ENCODE assay signal across 17 cellular contexts in genomic region chr5:140360101-140360500, GRCh38. TPM values are rescaled to one million over a fixed set of nuclear protein-coding genes. Genes with fewer than 3 reads are reported as not detected.
DNase-seq lines count a peak whose midpoint lies in the region; ATAC-seq and TF ChIP-seq lines count a peak whose summit lies in the region.
"Had no signal": no experiment of that assay in that cellular context is flagged by ENCODE, and none has a peak within 500 bp of the region (broad histone marks: within the 10 kb centered on the region; RNA-seq: fewer than 3 reads in every experiment).

SLC4A9 (plus strand) TSS chr5:140360194; CDS start chr5:140360237, 43 bp downstream.

- RAD21 ChIA-PET in HCT116 (lab: Charles Lee; ENCODE audit: low non-redundant PET in 1 of 2, low total read pairs in 2 of 2, uncharacterized antibody in 2 of 2, unreplicated experiment in 2 of 2), result interaction anchor here in 1 of 2 experiments (0.6 kb wide), 1 partner anchor 352 kb away, joined by 3 read pairs; no protein-coding TSS in a partner anchor

- H3K4me3 ChIP-seq in HCT116 (replicated peaks in 1 of 2; ENCODE audit: low read depth in 1 of 2, low read length in 2 of 2), result no peak within 1 kb of the TSS
- no peak within 1 kb of the TSS for H3K4me3 ChIP-seq in HEK293 (ENCODE audit: low read depth, low read length)
- H3K4me3 ChIP-seq: HAP-1 had no signal

- H3K27ac Mint-ChIP-seq in progenitor cell of endocrine pancreas, result peak within 1 kb of the TSS; percentile 45
- H3K27ac Mint-ChIP-seq: CD8-positive, alpha-beta memory T cell; HFFc6 had no signal

- TF ChIP-seq RAD21 in HCT116 (IDR thresholded peaks at IDR 0.05; ENCODE audit: low read depth), result no peak

- no peaks in the 10 kb centered on the region for H4K20me1 ChIP-seq in HCT116 (ENCODE audit: insufficient read depth)

- POLR2A ChIA-PET in HCT116 (lab: Charles Lee) (no interaction called here), HEK293 (lab: Yijun Ruan, JAX) (interaction anchor here (0.9 kb wide), 1 partner anchor 14 kb away, joined by 3 read pairs; the partner anchor contains the start of gene HBEGF)

- H3K27ac ChIP-seq in HCT116 (ENCODE audit: low read depth, low read length), result no peak within 1 kb of the TSS
- H3K27ac ChIP-seq in HEK293 (ENCODE audit: extremely low read depth, low read depth, low read length), result no peak within 1 kb of the TSS

- H3K4me1 ChIP-seq in HCT116 (ENCODE audit: control insufficient read depth in 1 of 2, insufficient read depth in 2 of 2, low read length in 2 of 2) (peaks cover 3 to 33% of the 10 kb centered on the region in 2 experiments; a peak in 3 of 4 replicates), HEK293 (ENCODE audit: control insufficient read depth, insufficient read depth, low read length) (no peaks in the 10 kb centered on the region)
- H3K4me1 ChIP-seq: BE2C, HAP-1 had no signal

- H3K4me2 ChIP-seq in HCT116 (ENCODE audit: low read length), result no peak within 1 kb of the TSS

- no peaks in the 10 kb centered on the region for H3K79me2 ChIP-seq in HCT116 (ENCODE audit: insufficient read depth, low read length)

- BruUV-seq in HCT116 (replicated peaks; lab: Mats Ljungman, UMichigan), result no TSS peak

- ATAC-seq in HCT116 (no peak), HG03175 (IDR thresholded peaks at IDR 0.05; ENCODE audit: unreplicated experiment) (no peak), HG03139 (IDR thresholded peaks at IDR 0.05; ENCODE audit: unreplicated experiment) (no peak)

- H3K9me3 ChIP-seq in HCT116 (ENCODE audit: control insufficient read depth in 1 of 2, insufficient read depth in 1 of 2, low read depth in 1 of 2, low read length in 2 of 2), result no peaks in the 10 kb centered on the region
- no peaks in the 10 kb centered on the region for H3K9me3 ChIP-seq in HEK293 (ENCODE audit: control insufficient read depth, insufficient read depth, low read depth, low read length)
- H3K9me3 ChIP-seq: BE2C, HAP-1 had no signal

- H3K4me1 Mint-ChIP-seq in progenitor cell of endocrine pancreas (ENCODE audit: low read depth), result peaks cover 7% of the 10 kb centered on the region

- H2AFZ ChIP-seq in HCT116 (ENCODE audit: low read depth, low read length, poor library complexity, severe bottlenecking), result peak within 1 kb of the TSS; percentile 88

- H3K9ac ChIP-seq in HCT116 (ENCODE audit: low read length), result no peak within 1 kb of the TSS

- CTCF ChIA-PET in HCT116 (lab: Charles Lee) (interaction anchor here (1.0 to 3.5 kb wide), 5 partner anchors 8 to 360 kb away, joined by 5 to 186 read pairs (median 8); partner anchors contain the start of gene HBEGF), HEK293 (lab: Yijun Ruan, JAX) (interaction anchor here (0.6 to 4.7 kb wide), 7 partner anchors 12 to 294 kb away, joined by 3 to 88 read pairs (median 4); partner anchors contain the start of gene HBEGF)

- DNase-seq in HCT116 (ENCODE audit: low read depth, low spot score) (no peak), mesenteric fat pad (ENCODE audit: low spot score) (peak; percentile 87), progenitor cell of endocrine pancreas (ENCODE audit: low spot score, unreplicated experiment) (no peak)
- DNase-seq: ACHN; BE2C; C1 segment of cervical spinal cord; CD4-positive, CD25-positive, alpha-beta regulatory T cell; CD8-positive, alpha-beta memory T cell; COR-L47; DMS 273 treated with DMSO at 0.1 percent for 48 hours; DMS53; DND-41; HFFc6 had no signal

- H3K4me3 Mint-ChIP-seq in progenitor cell of endocrine pancreas (ENCODE audit: low read depth), result no peak within 1 kb of the TSS
- H3K4me3 Mint-ChIP-seq: CD8-positive, alpha-beta memory T cell; HFFc6 had no signal

- no peaks in the 10 kb centered on the region for H3K36me3 ChIP-seq in HCT116 (ENCODE audit: control insufficient read depth in 1 of 2, insufficient read depth in 2 of 2, low read length in 2 of 2)
- no peaks in the 10 kb centered on the region for H3K36me3 ChIP-seq in HEK293 (ENCODE audit: control insufficient read depth in 2 of 2, insufficient read depth in 1 of 2, low read length in 2 of 2)
- H3K36me3 ChIP-seq: BE2C, HAP-1 had no signal

- no peaks in the 10 kb centered on the region for H3K9me3 Mint-ChIP-seq in progenitor cell of endocrine pancreas (ENCODE audit: low read depth)
- H3K9me3 Mint-ChIP-seq: CD4-positive, CD25-positive, alpha-beta regulatory T cell; CD8-positive, alpha-beta memory T cell; HFFc6 had no signal

- TF ChIP-seq CTCF in HCT116 (IDR thresholded peaks at IDR 0.05 in 2 of 3, conservative IDR thresholded peaks at IDR 0.05 in 1 of 3; ENCODE audit: borderline replicate concordance in 1 of 3, insufficient read depth in 1 of 3, low read depth in 2 of 3, low read length in 2 of 3) (no peak), HEK293 (tag by site-specific recombination; IDR thresholded peaks at IDR 0.05) (no peak), progenitor cell of endocrine pancreas (IDR thresholded peaks at IDR 0.05; ENCODE audit: unreplicated experiment) (no peak)

- no peaks in the 10 kb centered on the region for H3K9me2 ChIP-seq in HCT116 (ENCODE audit: insufficient read depth)

- no peaks in the 10 kb centered on the region for H3K36me3 Mint-ChIP-seq in progenitor cell of endocrine pancreas (ENCODE audit: insufficient read depth)
- H3K36me3 Mint-ChIP-seq: CD4-positive, CD25-positive, alpha-beta regulatory T cell; CD8-positive, alpha-beta memory T cell had no signal

- no peaks in the 10 kb centered on the region for H3K27me3 ChIP-seq in HCT116 (ENCODE audit: insufficient read depth, low read length)
- H3K27me3 ChIP-seq: BE2C had no signal

- TF ChIP-seq POLR2A in HCT116 (IDR thresholded peaks at IDR 0.05; ENCODE audit: borderline replicate concordance, extremely low read depth, insufficient read depth, insufficient read length), result no peak

- peaks cover 6% of the 10 kb centered on the region for H3K27me3 Mint-ChIP-seq in progenitor cell of endocrine pancreas

- intact Hi-C loops in HCT116 (cut with micrococcal nuclease), result no loop called here

TF ChIP-seq in HCT116, 20 proteins besides CTCF, POLR2A, EP300 and RAD21 (continues in another document):
- TF ChIP-seq JUND (IDR thresholded peaks at IDR 0.05) (no peak), ATF3 (IDR thresholded peaks at IDR 0.05) (no peak), ZFX (IDR thresholded peaks at IDR 0.05) (no peak), ZNF274 (IDR thresholded peaks at IDR 0.05; ENCODE audit: low read depth, low read length) (no peak), POLR2AphosphoS5 (IDR thresholded peaks at IDR 0.05; ENCODE audit: low read depth, low read length) (no peak), CEBPB (IDR thresholded peaks at IDR 0.05; ENCODE audit: low read depth) (no peak), MAX (IDR thresholded peaks at IDR 0.05) (no peak), SP1 (IDR thresholded peaks at IDR 0.05; ENCODE audit: low read depth) (no peak), TCF7L2 (IDR thresholded peaks at IDR 0.05; ENCODE audit: borderline replicate concordance, extremely low read depth, insufficient read depth, insufficient read length) (no peak)

TF ChIP-seq in HEK293, 187 proteins besides CTCF, POLR2A, EP300 and RAD21:
- TF ChIP-seq ZNF10 (tag by site-specific recombination; IDR thresholded peaks at IDR 0.05) (no peak), HOXD13 (CRISPR knock-in tag; IDR thresholded peaks at IDR 0.05; ENCODE audit: borderline replicate concordance) (no peak), REST (tag by site-specific recombination; IDR thresholded peaks at IDR 0.05) (peak; percentile 45; the same call in 1 of the 2 replicates), ZNF23 (tag by site-specific recombination; IDR thresholded peaks at IDR 0.05; ENCODE audit: borderline replicate concordance) (no peak)

RNA-seq across cellular contexts. Expression of gene SLC4A9, which starts in this region (rescaled TPM):
- 0.49 TPM for total RNA-seq in HCT116 (2021; ENCODE audit: unreplicated experiment)
- polyA plus RNA-seq in HCT116 (2012), result 0.08 and 0.26 TPM in 2 replicates
- total RNA-seq in mesenteric fat pad, result 0.22 TPM
- total RNA-seq in progenitor cell of endocrine pancreas, result 0.31 and 0.58 TPM in 2 replicates
- total RNA-seq: CD4-positive, CD25-positive, alpha-beta regulatory T cell; CD8-positive, alpha-beta memory T cell; HFFc6 had no signal
- polyA plus RNA-seq: CD4-positive, CD25-positive, alpha-beta regulatory T cell; CD8-positive, alpha-beta memory T cell had no signal

Comparison
In these comparisons a context has a peak if more than half of its experiments do, and no peak if none do; other contexts are left out.
1. Peak in DNase-seq in mesenteric fat pad; RNA of the gene not detected or under 1 TPM.
2. Of the 5 proteins assayed by ChIP-seq in both HEK293 and HCT116: peak only in HEK293: REST; only in HCT116: none; in both: none; in neither: 4.